In genomic region chr18:48868468-48869466, GRCh38 we compare ENCODE assay signal across 8 cellular contexts.
DNase-seq lines count a peak whose midpoint lies in the region; ATAC-seq and TF ChIP-seq lines count a peak whose summit lies in the region.

No MANE protein-coding gene starts in this region.

- no peak for TF ChIP-seq EP300 in ovary (IDR thresholded peaks at IDR 0.05)

- H3K9me3 Mint-ChIP-seq in activated T-cell treated with anti-CD3 and anti-CD28 coated beads, Interleukin-2, amount 50 U/mL, for 4 hours: no peaks in the 10 kb centered on the region
- H3K9me3 Mint-ChIP-seq in neural crest cell: no peaks in the 10 kb centered on the region

- peaks cover 5% of the 10 kb centered on the region for H3K4me1 ChIP-seq in ovary (ENCODE audit: insufficient read depth)

- no peaks in the 10 kb centered on the region for H3K36me3 ChIP-seq in ovary

- TF ChIP-seq POLR2A in ovary (IDR thresholded peaks at IDR 0.05): no peak

- no peaks in the 10 kb centered on the region for H3K36me3 Mint-ChIP-seq in activated T-cell treated with anti-CD3 and anti-CD28 coated beads, Interleukin-2, amount 50 U/mL, for 4 hours (ENCODE audit: insufficient read depth)
- H3K36me3 Mint-ChIP-seq in neural crest cell (ENCODE audit: low read depth): peaks cover under 1% of the 10 kb centered on the region

- 50 to 66% (median 55%) methylated on average over 14 of the region's 14 CpGs for WGBS in ovary, 3 donors

- in situ Hi-C loops in GM13976 (cut with MboI; ENCODE audit: low sequenced_read_pairs, unreplicated experiment): no loop called here

- peak; percentile 86 for DNase-seq in GM13976 (ENCODE audit: low spot score)
- peak; percentile 37 for DNase-seq in HT1080 (ENCODE audit: low read depth)
- DNase-seq in activated T-cell treated with anti-CD3 and anti-CD28 coated beads, Interleukin-2, amount 50 U/mL, for 4 hours: no peak
- DNase-seq in neural crest cell (ENCODE audit: low read depth, low spot score): no peak
- DNase-seq in COLO668 (lab: John Stamatoyannopoulos, UW; ENCODE audit: unreplicated experiment): no peak
- no peak for DNase-seq in ovary
- DNase-seq in NCI-H1105 (lab: John Stamatoyannopoulos, UW): no peak

- H3K27me3 ChIP-seq in ovary: no peaks in the 10 kb centered on the region

- no peak overlapping the region for H3K4me3 ChIP-seq in ovary

- H3K27ac ChIP-seq in ovary: no peak overlapping the region

- ATAC-seq in GM21515 (IDR thresholded peaks at IDR 0.05; ENCODE audit: unreplicated experiment): peak; percentile 83
- peak; percentile 83 to 86 for ATAC-seq in activated T-cell treated with anti-CD3 and anti-CD28 coated beads, Interleukin-2, amount 50 U/mL, for 4 hours

- no peak for TF ChIP-seq CTCF in GM13976 (IDR thresholded peaks at IDR 0.05; ENCODE audit: borderline replicate concordance, control extremely low read depth, extremely low read depth, insufficient read depth, missing control alignments)
- TF ChIP-seq CTCF in neural crest cell (conservative IDR thresholded peaks at IDR 0.05): no peak
- TF ChIP-seq CTCF in ovary (IDR thresholded peaks at IDR 0.05): no peak

- peak overlapping the region; percentile 27 for H3K27ac Mint-ChIP-seq in neural crest cell (ENCODE audit: unreplicated experiment)

- no peaks in the 10 kb centered on the region for H3K9me3 ChIP-seq in ovary

- no peaks in the 10 kb centered on the region for H3K27me3 Mint-ChIP-seq in activated T-cell treated with anti-CD3 and anti-CD28 coated beads, Interleukin-2, amount 50 U/mL, for 4 hours (ENCODE audit: low read depth)
- no peaks in the 10 kb centered on the region for H3K27me3 Mint-ChIP-seq in neural crest cell (ENCODE audit: low read depth)

- intact Hi-C loops in ovary (cut with DNase I): no loop called here

- H3K4me3 Mint-ChIP-seq in activated T-cell treated with anti-CD3 and anti-CD28 coated beads, Interleukin-2, amount 50 U/mL, for 4 hours: peak overlapping the region; percentile 39
- no peak overlapping the region for H3K4me3 Mint-ChIP-seq in neural crest cell

- peaks cover 29% of the 10 kb centered on the region for H3K4me1 Mint-ChIP-seq in activated T-cell treated with anti-CD3 and anti-CD28 coated beads, Interleukin-2, amount 50 U/mL, for 4 hours (ENCODE audit: low read depth)
- peaks cover 11% of the 10 kb centered on the region for H3K4me1 Mint-ChIP-seq in neural crest cell

Comparison
In these comparisons a context has a peak if more than half of its experiments do, and no peak if none do; other contexts are left out.
1. DNase-seq: peak in GM13976 (single experiment) and HT1080 (single experiment); none in activated T-cell treated with anti-CD3 and anti-CD28 coated beads, Interleukin-2, amount 50 U/mL, for 4 hours (single experiment), neural crest cell (single experiment), COLO668 (single experiment), ovary (0 of 5) and NCI-H1105 (single experiment).